8 cellular contexts compared by ENCODE assay signal in the genomic region with DNA sequence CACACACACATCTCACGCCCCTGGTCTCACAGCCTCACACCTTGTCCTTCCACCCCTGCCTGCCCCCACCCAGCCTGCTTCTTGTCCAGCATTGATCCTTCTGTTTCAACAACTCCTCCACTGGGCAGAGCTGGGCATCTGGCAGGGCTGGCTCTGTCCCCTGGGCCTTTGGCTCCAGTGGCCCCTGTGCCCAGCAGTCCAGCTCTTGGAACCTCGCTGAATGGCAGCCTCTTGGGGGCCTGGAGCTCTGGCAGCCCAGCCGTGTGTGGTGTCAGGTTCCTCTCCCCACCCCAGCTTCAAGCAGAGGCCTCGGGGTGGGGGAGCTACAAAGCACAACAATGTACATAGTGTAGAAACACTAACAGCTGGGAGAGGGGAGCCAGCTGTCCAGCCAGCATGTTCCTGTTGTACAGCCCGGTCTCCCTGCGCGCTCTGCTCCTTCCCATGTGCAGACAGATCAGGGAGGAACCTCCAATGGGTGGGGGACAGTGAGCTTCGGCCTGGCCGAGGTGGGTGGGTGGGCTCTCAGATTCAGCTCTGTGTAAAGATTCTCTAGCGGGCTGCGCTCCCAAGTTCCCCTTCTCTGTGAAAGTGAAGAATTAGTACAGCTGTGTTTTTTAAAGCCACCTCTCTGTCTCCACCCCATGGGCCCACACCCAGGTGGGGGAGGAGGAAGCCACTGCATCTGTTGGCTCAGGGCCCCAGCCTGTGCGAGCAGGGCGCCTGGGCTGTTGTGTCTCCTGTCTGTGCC. TPM values are rescaled to one million over a fixed set of nuclear protein-coding genes. Genes with fewer than 3 reads are reported as not detected.
DNase-seq lines count a peak whose midpoint lies in the region; ATAC-seq and TF ChIP-seq lines count a peak whose summit lies in the region.

No MANE protein-coding gene starts in this region.

- H3K4me2 ChIP-seq in fibroblast of lung (ENCODE audit: extremely low read depth, insufficient read depth, low read length) = peak overlapping the region; percentile 25

- peak overlapping the region; percentile 72 for H3K27ac Mint-ChIP-seq in T-helper 1 cell treated with Interleukin-12 subunit alpha and Interleukin-12 subunit beta and Interleukin-4 antibody, amounts not matched to agents 30 μg/mL and 1 μg/mL, for 36 hours
- H3K27ac Mint-ChIP-seq in osteocyte (ENCODE audit: unreplicated experiment) = peak overlapping the region; percentile 86

- H2AFZ ChIP-seq in fibroblast of lung (ENCODE audit: low read length) = no peak overlapping the region

- H3K27ac ChIP-seq in fibroblast of lung (ENCODE audit: insufficient read depth, low read length) = peak overlapping the region; percentile 14

- H3K9me3 ChIP-seq in fibroblast of lung (ENCODE audit: control insufficient read depth, insufficient read depth, low read depth, low read length) = no peaks in the 10 kb centered on the region

- no peaks in the 10 kb centered on the region for H3K79me2 ChIP-seq in fibroblast of lung (ENCODE audit: control insufficient read depth, insufficient read depth, low read length)

- H4K20me1 ChIP-seq in fibroblast of lung (ENCODE audit: control insufficient read depth, extremely low read depth, insufficient read depth, low read length) = no peaks in the 10 kb centered on the region

- H3K4me3 Mint-ChIP-seq in T-helper 1 cell treated with Interleukin-12 subunit alpha and Interleukin-12 subunit beta and Interleukin-4 antibody, amounts not matched to agents 30 μg/mL and 1 μg/mL, for 36 hours = no peak overlapping the region
- peak overlapping the region; percentile 42 for H3K4me3 Mint-ChIP-seq in osteocyte (ENCODE audit: unreplicated experiment)

- H3K4me1 ChIP-seq in fibroblast of lung (ENCODE audit: control insufficient read depth, extremely low read depth, insufficient read depth, low read length) = peaks cover 21% of the 10 kb centered on the region

- TF ChIP-seq CTCF in fibroblast of lung (conservative IDR thresholded peaks at IDR 0.05 in 1 of 2, IDR thresholded peaks at IDR 0.05 in 1 of 2; ENCODE audit: low read depth in 1 of 2, low read length in 2 of 2) = no peak
- no peak for TF ChIP-seq CTCF in osteocyte (IDR thresholded peaks at IDR 0.05)

- H3K36me3 ChIP-seq in fibroblast of lung (ENCODE audit: control insufficient read depth, insufficient read depth, low read length) = peaks cover 18% of the 10 kb centered on the region

- H3K4me3 ChIP-seq in fibroblast of lung (replicated peaks in 1 of 4; ENCODE audit: control extremely low read depth in 1 of 4, insufficient read depth in 1 of 4, low read depth in 3 of 4, low read length in 4 of 4) = peak overlapping the region in 1 of 4 experiments; percentile 20

- peaks cover 29% of the 10 kb centered on the region for H3K4me1 Mint-ChIP-seq in T-helper 1 cell treated with Interleukin-12 subunit alpha and Interleukin-12 subunit beta and Interleukin-4 antibody, amounts not matched to agents 30 μg/mL and 1 μg/mL, for 36 hours (ENCODE audit: low read depth)
- H3K4me1 Mint-ChIP-seq in osteocyte (ENCODE audit: unreplicated experiment) = peaks cover 33% of the 10 kb centered on the region

- H3K9me3 Mint-ChIP-seq in T-helper 1 cell treated with Interleukin-12 subunit alpha and Interleukin-12 subunit beta and Interleukin-4 antibody, amounts not matched to agents 30 μg/mL and 1 μg/mL, for 36 hours = no peaks in the 10 kb centered on the region
- H3K9me3 Mint-ChIP-seq in osteocyte (ENCODE audit: unreplicated experiment) = no peaks in the 10 kb centered on the region

- DNase-seq in DMS 273 treated with DMSO at 0.1 percent for 48 hours (lab: John Stamatoyannopoulos, UW) (peak; percentile 99), fibroblast of lung (ENCODE audit: low read depth in 2 of 2) (peak; percentile 19 to 90), osteocyte (ENCODE audit: extremely low spot score, unreplicated experiment) (no peak), NCI-H146 (lab: John Stamatoyannopoulos, UW) (no peak), SIG-M5 (lab: John Stamatoyannopoulos, UW) (no peak), HuH-7.5 (ENCODE audit: low spot score) (no peak)

- H3K27me3 ChIP-seq in fibroblast of lung (ENCODE audit: control insufficient read depth, insufficient read depth, low read length) = no peaks in the 10 kb centered on the region

- H3K36me3 Mint-ChIP-seq in T-helper 1 cell treated with Interleukin-12 subunit alpha and Interleukin-12 subunit beta and Interleukin-4 antibody, amounts not matched to agents 30 μg/mL and 1 μg/mL, for 36 hours (ENCODE audit: low read depth) = peaks cover 34% of the 10 kb centered on the region
- H3K36me3 Mint-ChIP-seq in osteocyte (ENCODE audit: unreplicated experiment) = peaks cover 23% of the 10 kb centered on the region

- ATAC-seq in HG02642 (IDR thresholded peaks at IDR 0.05; ENCODE audit: poor library complexity, unreplicated experiment) = peak; percentile 65

- no peak overlapping the region for H3K9ac ChIP-seq in fibroblast of lung (ENCODE audit: insufficient read depth, low read length)

- H3K27me3 Mint-ChIP-seq in T-helper 1 cell treated with Interleukin-12 subunit alpha and Interleukin-12 subunit beta and Interleukin-4 antibody, amounts not matched to agents 30 μg/mL and 1 μg/mL, for 36 hours (ENCODE audit: low read depth) = no peaks in the 10 kb centered on the region
- H3K27me3 Mint-ChIP-seq in osteocyte (ENCODE audit: unreplicated experiment) = no peaks in the 10 kb centered on the region

RNA-seq across cellular contexts. Expression of a gene that starts 19.4 kb away (rescaled TPM):
- total RNA-seq in fibroblast of lung (5.1 and 9.1 TPM in 2 replicates), osteocyte (87.2 and 96.4 TPM in 2 replicates)
- 3.9 and 5.5 TPM in 2 replicates for polyA plus RNA-seq in fibroblast of lung
- 21.8 and 26.6 TPM in 2 replicates for polyA plus RNA-seq in fibroblast of lung (2012)
- 27.3 and 39.5 TPM in 2 replicates for polyA minus RNA-seq in fibroblast of lung (ENCODE audit: low replicate concordance)

RNA-seq across cellular contexts. Expression of a gene that starts 28.4 kb away (rescaled TPM):
- total RNA-seq in fibroblast of lung = 940 and 1,161 TPM in 2 replicates
- polyA plus RNA-seq in fibroblast of lung = 7,057 and 8,825 TPM in 2 replicates
- polyA plus RNA-seq in fibroblast of lung (2012) = 2,753 and 3,748 TPM in 2 replicates
- 787 and 804 TPM in 2 replicates for polyA minus RNA-seq in fibroblast of lung (ENCODE audit: low replicate concordance)
- 1,265 and 1,344 TPM in 2 replicates for total RNA-seq in osteocyte

Comparison
In these comparisons a context has a peak if more than half of its experiments do, and no peak if none do; other contexts are left out.
1. DNase-seq: peak in DMS 273 treated with DMSO at 0.1 percent for 48 hours (single experiment) and fibroblast of lung (2 of 2); none in osteocyte (single experiment), NCI-H146 (single experiment), SIG-M5 (single experiment) and HuH-7.5 (single experiment).